ENCODE assay signal across 28 cellular contexts in genomic region chr7:36015733-36016132, GRCh38.
A peak's percentile ranks its signal among the peaks of the same experiment; 100 is the strongest.
DNase-seq lines count a peak whose midpoint lies in the region; ATAC-seq and TF ChIP-seq lines count a peak whose summit lies in the region.
"Had no signal": no experiment of that assay in that cellular context is flagged by ENCODE, and none has a peak within 500 bp of the region (broad histone marks: within the 10 kb centered on the region; RNA-seq: fewer than 3 reads in every experiment).

No MANE protein-coding gene starts in this region.

- no peaks in the 10 kb centered on the region for H3K36me3 ChIP-seq in mammary epithelial cell (ENCODE audit: insufficient read depth, low read length)
- H3K36me3 ChIP-seq in breast epithelium, result no peaks in the 10 kb centered on the region
- H3K36me3 ChIP-seq: esophagus muscularis mucosa, prostate gland, sigmoid colon, SJCRH30, tibial nerve had no signal

- no peak overlapping the region for H3K4me2 ChIP-seq in mammary epithelial cell (ENCODE audit: insufficient read depth, low read depth, low read length)

- ATAC-seq in SK-N-SH treated with all-trans-retinoic acid at 6 μM for 48 hours (peak; percentile 80), GM18907 (IDR thresholded peaks at IDR 0.05; ENCODE audit: unreplicated experiment) (no peak)
- ATAC-seq: activated CD8-positive, alpha-beta T cell treated with anti-CD3 and anti-CD28 coated beads for 36 hours; body of pancreas; HCT116; Panc1; stimulated activated naive CD8-positive, alpha-beta T cell treated with anti-CD3 and anti-CD28 coated beads, Interleukin-15, amount 100 ng/mL, for 72 hours had no signal

- TF ChIP-seq CTCF in mammary epithelial cell (conservative IDR thresholded peaks at IDR 0.05 in 1 of 2, IDR thresholded peaks at IDR 0.05 in 1 of 2; ENCODE audit: extremely low read depth in 1 of 2, insufficient read depth in 1 of 2, low read depth in 1 of 2, low read length in 2 of 2) (no peak), breast epithelium (IDR thresholded peaks at IDR 0.05) (no peak), fibroblast of the aortic adventitia (IDR thresholded peaks at IDR 0.05; ENCODE audit: insufficient read depth, low read length) (no peak), GM13976 (IDR thresholded peaks at IDR 0.05; ENCODE audit: borderline replicate concordance, control extremely low read depth, extremely low read depth, insufficient read depth, missing control alignments) (no peak)

- BruUV-seq in mammary epithelial cell (replicated peaks; lab: Mats Ljungman, UMichigan), result no TSS peak

- DNase-seq in mammary epithelial cell (peak; percentile 18), breast epithelium (ENCODE audit: low spot score in 2 of 2) (no peak), fibroblast of the aortic adventitia (ENCODE audit: low read depth) (peak; percentile 34), NCI-H1417 (lab: John Stamatoyannopoulos, UW) (no peak), cardiac septum (ENCODE audit: low spot score) (no peak), GM13976 (ENCODE audit: low spot score) (no peak)
- DNase-seq: activated CD4-positive, CD25-positive, alpha-beta regulatory T cell treated with anti-CD3 and anti-CD28 coated beads, Interleukin-2, amount 50 U/mL, for 72 hours; activated CD8-positive, alpha-beta T cell treated with anti-CD3 and anti-CD28 coated beads for 36 hours; activated naive CD8-positive, alpha-beta T cell treated with anti-CD3 and anti-CD28 coated beads, Interleukin-2, amount 10 ng/mL, durations not matched to agents 7 days and 5 days; body of pancreas; DMS153; GF-D8; head of caudate nucleus; mesenchymal stem cell; NCI-H2107; NCI-H510A; NK-92 treated with Interleukin-12 subunit alpha and Interleukin-12 subunit beta, amount 100 ng/mL, for 24 hours; sigmoid colon; SJCRH30; stimulated activated naive CD8-positive, alpha-beta T cell treated with anti-CD3 and anti-CD28 coated beads, Interleukin-15, amount 100 ng/mL, for 72 hours had no signal

- H2AFZ ChIP-seq in mammary epithelial cell (ENCODE audit: low read depth, low read length), result no peak overlapping the region

- H3K4me1 ChIP-seq in mammary epithelial cell (ENCODE audit: insufficient read depth, low read length), result no peaks in the 10 kb centered on the region
- H3K4me1 ChIP-seq in breast epithelium, result no peaks in the 10 kb centered on the region
- H3K4me1 ChIP-seq: body of pancreas, prostate gland, sigmoid colon, SJCRH30, tibial nerve had no signal

- 98% methylated on average over 2 of the region's 2 CpGs for WGBS in mammary epithelial cell (ENCODE audit: low coverage, missing lambda C conversion rate)

- no peak for TF ChIP-seq POLR2A in breast epithelium (IDR thresholded peaks at IDR 0.05)

- H3K4me3 ChIP-seq in mammary epithelial cell (replicated peaks in 1 of 3; ENCODE audit: insufficient read depth in 1 of 3, low read depth in 2 of 3, low read length in 3 of 3), result no peak overlapping the region
- no peak overlapping the region for H3K4me3 ChIP-seq in breast epithelium
- no peak overlapping the region for H3K4me3 ChIP-seq in fibroblast of the aortic adventitia (ENCODE audit: low read depth, low read length)
- H3K4me3 ChIP-seq: body of pancreas, esophagus muscularis mucosa, prostate gland, sigmoid colon, SJCRH30, tibial nerve had no signal

- H3K9me3 ChIP-seq in mammary epithelial cell (replicated peaks; ENCODE audit: insufficient read depth, low read length), result no peaks in the 10 kb centered on the region
- H3K9me3 ChIP-seq in breast epithelium, result no peaks in the 10 kb centered on the region
- H3K9me3 ChIP-seq: body of pancreas, esophagus muscularis mucosa, prostate gland, sigmoid colon, SJCRH30, tibial nerve had no signal

- intact Hi-C loops in mammary epithelial cell (cut with micrococcal nuclease), result no loop called here
- intact Hi-C loops in breast epithelium (cut with DNase I; ENCODE audit: low total_unique reads), result no loop called here
- intact Hi-C loops in cardiac septum (cut with DNase I), result no loop called here

- H3K27ac ChIP-seq in mammary epithelial cell (ENCODE audit: insufficient read depth, low read depth, low read length), result no peak overlapping the region
- H3K27ac ChIP-seq in breast epithelium, result no peak overlapping the region
- H3K27ac ChIP-seq: 22Rv1, body of pancreas, esophagus muscularis mucosa, prostate gland, sigmoid colon, SJCRH30, tibial nerve had no signal

- dilution Hi-C loops in mammary epithelial cell (cut with HindIII; ENCODE audit: low sequenced_read_pairs), result no loop called here

- no peaks in the 10 kb centered on the region for H3K79me2 ChIP-seq in mammary epithelial cell (ENCODE audit: insufficient read depth, low read length)

- CTCF ChIA-PET in mammary epithelial cell (lab: Charles Lee; ENCODE audit: low non-redundant PET), result no interaction called here

- H3K9ac ChIP-seq in mammary epithelial cell (ENCODE audit: insufficient read depth, low read length), result no peak overlapping the region

- no peaks in the 10 kb centered on the region for H4K20me1 ChIP-seq in mammary epithelial cell (ENCODE audit: insufficient read depth, low read length)

- H3K27me3 ChIP-seq in mammary epithelial cell (ENCODE audit: insufficient read depth, low read length) (no peaks in the 10 kb centered on the region), breast epithelium (no peaks in the 10 kb centered on the region)
- H3K27me3 ChIP-seq: body of pancreas, esophagus muscularis mucosa, sigmoid colon, tibial nerve had no signal

- in situ Hi-C loops in mammary epithelial cell (cut with MboI; ENCODE audit: low sequenced_read_pairs in 2 of 2) (no loop called here), GM13976 (cut with MboI; ENCODE audit: low sequenced_read_pairs, unreplicated experiment) (no loop called here)

TF ChIP-seq in SK-N-SH treated with all-trans-retinoic acid at 6 μM for 48 hours, 23 proteins besides CTCF, POLR2A, EP300 and RAD21:
- no peak for TF ChIP-seq ZNF8 (CRISPR knock-in tag; IDR thresholded peaks at IDR 0.05)
- peak; percentile 60; the same call in 1 of the 2 replicates for TF ChIP-seq ZNF70 (CRISPR knock-in tag; IDR thresholded peaks at IDR 0.05)
- TF ChIP-seq RARB (CRISPR knock-in tag; IDR thresholded peaks at IDR 0.05), result no peak
- peak; percentile 66 for TF ChIP-seq ISL1 (CRISPR knock-in tag; IDR thresholded peaks at IDR 0.05)
- no peak for TF ChIP-seq OSR1 (CRISPR knock-in tag; IDR thresholded peaks at IDR 0.05)
- no peak for TF ChIP-seq ZC3H10 (CRISPR knock-in tag; IDR thresholded peaks at IDR 0.05)
- 0 out of 2 replicates have a peak, but pooled peaks have one; percentile 19 for TF ChIP-seq CREB5 (CRISPR knock-in tag; IDR thresholded peaks at IDR 0.05; ENCODE audit: low read depth)
- TF ChIP-seq CSDC2 (CRISPR knock-in tag; IDR thresholded peaks at IDR 0.05), result 0 out of 2 replicates have a peak, but pooled peaks have one; percentile 23
- no peak for TF ChIP-seq CSRNP3 (CRISPR knock-in tag; IDR thresholded peaks at IDR 0.05)
- TF ChIP-seq ZFP3 (CRISPR knock-in tag; IDR thresholded peaks at IDR 0.05), result no peak

Comparison
In these comparisons a context has a peak if more than half of its experiments do, and no peak if none do; other contexts are left out.
1. DNase-seq: peak in mammary epithelial cell (single experiment) and fibroblast of the aortic adventitia (single experiment); none in breast epithelium (0 of 2), NCI-H1417 (0 of 3), cardiac septum (single experiment) and GM13976 (single experiment).